In the genomic region with DNA sequence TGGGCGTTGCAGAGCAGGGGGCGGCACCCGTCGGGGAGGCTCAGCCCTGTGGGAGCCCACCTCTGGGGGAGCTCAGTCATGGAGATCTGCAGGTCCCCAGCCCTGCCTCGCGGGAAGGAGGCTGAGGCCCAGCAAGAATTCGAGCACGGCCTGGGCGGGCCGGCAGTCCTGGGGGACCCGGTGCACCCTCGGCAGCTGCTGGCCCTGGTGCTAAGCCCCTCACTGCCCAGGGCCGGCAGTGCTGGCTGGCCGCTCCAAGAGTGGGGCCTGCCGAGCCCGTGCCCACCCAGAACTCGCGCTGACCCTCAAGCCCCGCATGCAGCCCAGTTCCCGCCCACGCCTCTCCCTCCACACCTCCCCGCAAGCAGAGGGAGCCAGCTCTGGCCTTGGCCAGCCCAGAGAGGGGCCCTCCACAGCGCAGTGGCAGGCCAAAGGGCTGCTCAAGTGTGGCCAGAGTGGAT, we compare ENCODE assay signal across 16 cellular contexts.
A peak's percentile ranks its signal among the peaks of the same experiment; 100 is the strongest.
DNase-seq lines count a peak whose midpoint lies in the region; ATAC-seq and TF ChIP-seq lines count a peak whose summit lies in the region.
"Had no signal": no experiment of that assay in that cellular context is flagged by ENCODE, and none has a peak within 500 bp of the region (broad histone marks: within the 10 kb centered on the region; RNA-seq: fewer than 3 reads in every experiment).

No MANE protein-coding gene starts in this region.

- TF ChIP-seq POLR2A in spleen (IDR thresholded peaks at IDR 0.05), result no peak

- no peak overlapping the region for H3K27ac ChIP-seq in lower lobe of right lung
- no peak overlapping the region for H3K27ac ChIP-seq in spleen
- no peak overlapping the region for H3K27ac ChIP-seq in dorsolateral prefrontal cortex
- H3K27ac ChIP-seq: 22Rv1 had no signal

- peaks cover 3% of the 10 kb centered on the region for H3K9me3 Mint-ChIP-seq in activated T-cell treated with anti-CD3 and anti-CD28 coated beads, Interleukin-2, amount 50 U/mL, for 4 hours
- no peaks in the 10 kb centered on the region for H3K9me3 Mint-ChIP-seq in activated T-cell treated with anti-CD3 and anti-CD28 coated beads, Interleukin-2, amount 50 U/mL, for 24 hours
- peaks cover 8% of the 10 kb centered on the region for H3K9me3 Mint-ChIP-seq in central memory CD8-positive, alpha-beta T cell

- H3K4me1 ChIP-seq in lower lobe of right lung (no peaks in the 10 kb centered on the region), spleen (no peaks in the 10 kb centered on the region)
- H3K4me1 ChIP-seq: Caco-2 had no signal

- H3K4me1 Mint-ChIP-seq in activated T-cell treated with anti-CD3 and anti-CD28 coated beads, Interleukin-2, amount 50 U/mL, for 4 hours (ENCODE audit: low read depth), result no peaks in the 10 kb centered on the region
- H3K4me1 Mint-ChIP-seq in activated T-cell treated with anti-CD3 and anti-CD28 coated beads, Interleukin-2, amount 50 U/mL, for 24 hours (ENCODE audit: low read depth), result no peaks in the 10 kb centered on the region
- no peaks in the 10 kb centered on the region for H3K4me1 Mint-ChIP-seq in central memory CD8-positive, alpha-beta T cell
- H3K4me1 Mint-ChIP-seq: CD8-positive, alpha-beta memory T cell; IgD-negative memory B cell had no signal

- H3K4me3 ChIP-seq in lower lobe of right lung, result no peak overlapping the region
- no peak overlapping the region for H3K4me3 ChIP-seq in spleen
- H3K4me3 ChIP-seq in dorsolateral prefrontal cortex, result no peak overlapping the region

- TF ChIP-seq CTCF in lower lobe of right lung (IDR thresholded peaks at IDR 0.05), result no peak
- no peak for TF ChIP-seq CTCF in spleen (IDR thresholded peaks at IDR 0.05 in 8 of 11, conservative IDR thresholded peaks at IDR 0.05 in 3 of 11)
- TF ChIP-seq CTCF in dorsolateral prefrontal cortex (IDR thresholded peaks at IDR 0.05 in 54 of 56, conservative IDR thresholded peaks at IDR 0.05 in 2 of 56; ENCODE audit: low read depth in 1 of 56, partially characterized antibody in 56 of 56), result no peak

- H3K36me3 Mint-ChIP-seq in activated T-cell treated with anti-CD3 and anti-CD28 coated beads, Interleukin-2, amount 50 U/mL, for 4 hours (ENCODE audit: insufficient read depth), result no peaks in the 10 kb centered on the region
- no peaks in the 10 kb centered on the region for H3K36me3 Mint-ChIP-seq in activated T-cell treated with anti-CD3 and anti-CD28 coated beads, Interleukin-2, amount 50 U/mL, for 24 hours (ENCODE audit: low read depth)
- H3K36me3 Mint-ChIP-seq in central memory CD8-positive, alpha-beta T cell (ENCODE audit: insufficient read depth), result no peaks in the 10 kb centered on the region
- H3K36me3 Mint-ChIP-seq: CD8-positive, alpha-beta memory T cell had no signal

- H3K27me3 Mint-ChIP-seq in activated T-cell treated with anti-CD3 and anti-CD28 coated beads, Interleukin-2, amount 50 U/mL, for 4 hours (ENCODE audit: low read depth), result peaks cover 6% of the 10 kb centered on the region
- H3K27me3 Mint-ChIP-seq in activated T-cell treated with anti-CD3 and anti-CD28 coated beads, Interleukin-2, amount 50 U/mL, for 24 hours, result no peaks in the 10 kb centered on the region
- H3K27me3 Mint-ChIP-seq in central memory CD8-positive, alpha-beta T cell, result peaks cover 60% of the 10 kb centered on the region

- H3K9me3 ChIP-seq in lower lobe of right lung (no peaks in the 10 kb centered on the region), spleen (peaks cover 0 to 18% (median 7%) of the 10 kb centered on the region in 8 donors)
- H3K9me3 ChIP-seq: Caco-2 had no signal

- no peaks in the 10 kb centered on the region for H3K27me3 ChIP-seq in lower lobe of right lung (ENCODE audit: low read depth)
- no peaks in the 10 kb centered on the region for H3K27me3 ChIP-seq in spleen (replicated peaks in 1 of 7)
- H3K27me3 ChIP-seq in dorsolateral prefrontal cortex, result no peaks in the 10 kb centered on the region

- peak; percentile 4 for DNase-seq in activated T-cell treated with anti-CD3 and anti-CD28 coated beads, Interleukin-2, amount 50 U/mL, for 4 hours
- DNase-seq in activated T-cell treated with anti-CD3 and anti-CD28 coated beads, Interleukin-2, amount 50 U/mL, for 24 hours, result no peak
- no peak for DNase-seq in central memory CD8-positive, alpha-beta T cell (ENCODE audit: low spot score in 2 of 2)
- DNase-seq in lower lobe of right lung (peak; percentile 36), spleen (peak; percentile 70), SIG-M5 treated with dmso at 0.1 percent for 504 hours (lab: John Stamatoyannopoulos, UW; ENCODE audit: unreplicated experiment) (no peak), dorsolateral prefrontal cortex (no peak)
- DNase-seq: Caco-2; CD8-positive, alpha-beta memory T cell; DMS53; GF-D8; HCEC 1CT; HFFc6 had no signal

- intact Hi-C loops in lower lobe of right lung (cut with DNase I) (no loop called here), spleen (cut with DNase I; ENCODE audit: low total_unique reads) (no loop called here), dorsolateral prefrontal cortex (cut with DNase I) (no loop called here)

- H3K27ac Mint-ChIP-seq in activated T-cell treated with anti-CD3 and anti-CD28 coated beads, Interleukin-2, amount 50 U/mL, for 24 hours, result no peak overlapping the region
- H3K27ac Mint-ChIP-seq in central memory CD8-positive, alpha-beta T cell (ENCODE audit: low read depth), result no peak overlapping the region
- H3K27ac Mint-ChIP-seq: CD8-positive, alpha-beta memory T cell; HFFc6; IgD-negative memory B cell had no signal

- 83 to 96% (median 94%) methylated on average over 1 to 23 of the region's 23 CpGs for WGBS in spleen, 5 donors

- H3K36me3 ChIP-seq in lower lobe of right lung (no peaks in the 10 kb centered on the region), spleen (no peaks in the 10 kb centered on the region)

- no peak for ATAC-seq in activated T-cell treated with anti-CD3 and anti-CD28 coated beads, Interleukin-2, amount 50 U/mL, for 4 hours
- peak; percentile 19 for ATAC-seq in central memory CD8-positive, alpha-beta T cell (replicated peaks; ENCODE audit: extremely low read depth, poor library complexity, severe bottlenecking)
- ATAC-seq in lower lobe of right lung, result no peak
- no peak for ATAC-seq in HG03342 (IDR thresholded peaks at IDR 0.05; ENCODE audit: unreplicated experiment)

- H3K4me3 Mint-ChIP-seq in activated T-cell treated with anti-CD3 and anti-CD28 coated beads, Interleukin-2, amount 50 U/mL, for 4 hours, result no peak overlapping the region
- H3K4me3 Mint-ChIP-seq in activated T-cell treated with anti-CD3 and anti-CD28 coated beads, Interleukin-2, amount 50 U/mL, for 24 hours, result no peak overlapping the region
- no peak overlapping the region for H3K4me3 Mint-ChIP-seq in central memory CD8-positive, alpha-beta T cell
- H3K4me3 Mint-ChIP-seq: CD8-positive, alpha-beta memory T cell; HFFc6; IgD-negative memory B cell had no signal

Comparison
In these comparisons a context has a peak if more than half of its experiments do, and no peak if none do; other contexts are left out.
1. DNase-seq: peak in activated T-cell treated with anti-CD3 and anti-CD28 coated beads, Interleukin-2, amount 50 U/mL, for 4 hours (single experiment), lower lobe of right lung (single experiment) and spleen (single experiment); none in activated T-cell treated with anti-CD3 and anti-CD28 coated beads, Interleukin-2, amount 50 U/mL, for 24 hours (single experiment), central memory CD8-positive, alpha-beta T cell (0 of 2), SIG-M5 treated with dmso at 0.1 percent for 504 hours (single experiment) and dorsolateral prefrontal cortex (0 of 10).